ENCODE assay signal across 9 cellular contexts in the genomic region with DNA sequence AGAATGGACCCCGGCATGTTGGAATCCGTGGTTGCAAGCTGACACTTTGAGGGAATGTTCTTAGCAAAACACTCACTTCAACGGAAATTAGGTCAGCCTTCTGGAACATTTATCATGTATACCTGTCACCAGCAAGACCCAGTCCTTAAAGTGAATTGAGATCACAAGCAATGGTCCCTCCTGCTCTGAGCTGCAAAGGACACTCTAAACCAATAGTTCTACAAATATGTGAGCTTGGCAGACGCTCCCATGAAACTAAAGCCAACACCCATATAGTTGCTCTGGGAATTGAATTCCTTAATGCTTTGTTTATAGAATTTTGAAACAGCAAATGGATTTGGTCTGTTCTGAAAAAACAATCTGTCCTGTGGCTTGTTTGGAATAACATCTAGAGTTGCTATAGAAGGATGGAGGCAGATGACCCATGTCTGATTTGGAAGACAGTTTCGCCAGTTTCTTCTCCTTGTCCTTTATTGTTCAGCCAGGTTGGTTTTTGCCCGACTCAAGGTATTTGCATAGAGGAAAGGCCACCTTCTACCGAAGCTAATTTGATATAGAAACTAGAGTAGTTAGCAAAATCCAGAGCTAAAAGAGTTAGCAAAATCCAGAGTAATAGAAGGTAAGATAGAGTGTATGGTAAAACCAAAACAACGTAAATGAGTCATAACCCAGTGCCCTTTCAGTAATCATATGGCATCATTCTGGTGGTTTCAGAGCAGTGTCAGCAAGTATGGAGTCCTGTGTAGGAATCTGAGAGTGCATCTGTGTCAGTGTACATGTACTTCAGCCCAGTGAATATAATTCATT.
DNase-seq lines count a peak whose midpoint lies in the region; ATAC-seq, FAIRE-seq and TF ChIP-seq lines count a peak whose summit lies in the region.
"Had no signal": no experiment of that assay in that cellular context is flagged by ENCODE, and none has a peak within 500 bp of the region (broad histone marks: within the 10 kb centered on the region; RNA-seq: fewer than 3 reads in every experiment).

No MANE protein-coding gene starts in this region.

- no peaks in the 10 kb centered on the region for H3K27me3 ChIP-seq in bronchial epithelial cell (ENCODE audit: control insufficient read depth, insufficient read depth, low read length)

- peak; percentile 28 for FAIRE-seq in GM12891 (lab: Jason Lieb, UNC)
- no peak for FAIRE-seq in bronchial epithelial cell (lab: Jason Lieb, UNC)

- H3K4me3 ChIP-seq in bronchial epithelial cell (ENCODE audit: low read depth, low read length) = no peak overlapping the region

- peak; percentile 100 for ATAC-seq in GM21381 (IDR thresholded peaks at IDR 0.05; ENCODE audit: unreplicated experiment)
- peak; percentile 98 for ATAC-seq in HG03521 (IDR thresholded peaks at IDR 0.05; ENCODE audit: unreplicated experiment)

- peak; percentile 15 for DNase-seq in GM12891 (ENCODE audit: insufficient read length, low spot score)
- peak; percentile 91 for DNase-seq in bronchial epithelial cell (ENCODE audit: low read depth)
- peak; percentile 40 for DNase-seq in myocyte (ENCODE audit: low read depth)
- no peak for DNase-seq in NCI-H2107 treated with DMSO at 0.1 percent for 48 hours (lab: John Stamatoyannopoulos, UW; ENCODE audit: unreplicated experiment)
- DNase-seq in NCI-H446 treated with DMSO at 0.1 percent for 48 hours (lab: John Stamatoyannopoulos, UW) = no peak
- no peak for DNase-seq in NCI-H146 treated with DMSO at 0.1 percent for 48 hours (lab: John Stamatoyannopoulos, UW; ENCODE audit: unreplicated experiment)
- DNase-seq: naive B cell had no signal

- TF ChIP-seq POLR2A in GM12891 (IDR thresholded peaks at IDR 0.05; ENCODE audit: low read depth, low read length) = no peak

- H3K36me3 ChIP-seq in bronchial epithelial cell (ENCODE audit: control insufficient read depth, insufficient read depth, low read length) = no peaks in the 10 kb centered on the region

- no peak for TF ChIP-seq CTCF in bronchial epithelial cell (IDR thresholded peaks at IDR 0.05; ENCODE audit: insufficient read depth, low read length, severe bottlenecking)

TF ChIP-seq in GM12891, 5 proteins besides CTCF, POLR2A, EP300 and RAD21:
- TF ChIP-seq TAF1 (IDR thresholded peaks at IDR 0.05; ENCODE audit: low read depth, low read length) (no peak), PAX5 (IDR thresholded peaks at IDR 0.05; ENCODE audit: insufficient read depth, low read length, severe bottlenecking) (no peak), POU2F2 (IDR thresholded peaks at IDR 0.05; ENCODE audit: low read depth, low read length) (peak; percentile 80; the same call in 1 of the 2 replicates), SPI1 (IDR thresholded peaks at IDR 0.05; ENCODE audit: low read depth, low read length) (no peak)
TF ChIP-seq in GM12891: peak in this region for 1.

Comparison
In these comparisons a context has a peak if more than half of its experiments do, and no peak if none do; other contexts are left out.
1. DNase-seq: peak in GM12891 (single experiment), bronchial epithelial cell (single experiment) and myocyte (single experiment); none in NCI-H2107 treated with DMSO at 0.1 percent for 48 hours (single experiment), NCI-H446 treated with DMSO at 0.1 percent for 48 hours (single experiment) and NCI-H146 treated with DMSO at 0.1 percent for 48 hours (single experiment).